Comparison of ENCODE assay signal across 2 cellular contexts in the genomic region with DNA sequence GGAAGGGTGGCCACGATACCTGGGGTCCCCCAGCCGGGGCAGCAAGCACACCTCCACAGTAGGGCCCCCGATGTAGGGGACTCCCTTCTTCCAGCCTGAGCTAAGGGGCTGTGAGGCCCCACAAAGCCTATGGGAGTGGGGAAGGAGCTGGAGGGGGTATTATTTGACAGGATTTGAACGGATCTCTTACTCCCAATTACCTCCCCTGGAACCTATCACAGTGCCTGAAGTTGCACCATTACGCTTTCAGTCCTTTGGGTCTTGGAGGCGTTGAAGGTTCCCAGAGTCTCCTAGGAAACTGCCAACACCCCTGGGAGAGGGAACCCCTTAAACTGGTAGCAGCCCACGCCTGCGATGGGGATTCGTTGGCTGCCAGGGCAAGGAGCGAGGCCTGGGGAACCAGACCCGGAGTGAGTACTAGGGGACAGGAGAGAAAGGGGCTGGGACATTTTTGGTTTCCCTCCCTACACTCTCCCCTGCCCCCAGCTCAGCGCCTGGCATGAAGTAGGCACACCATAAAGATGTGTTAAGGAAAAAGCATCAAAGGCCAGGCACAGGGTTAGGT.
TF ChIP-seq lines count a peak whose summit lies in the region.

No MANE protein-coding gene starts in this region.

TF ChIP-seq in SK-N-SH treated with all-trans-retinoic acid at 6 μM for 48 hours, 23 proteins besides CTCF, POLR2A, EP300 and RAD21 (continued from another document):
- TF ChIP-seq, protein P1, sequence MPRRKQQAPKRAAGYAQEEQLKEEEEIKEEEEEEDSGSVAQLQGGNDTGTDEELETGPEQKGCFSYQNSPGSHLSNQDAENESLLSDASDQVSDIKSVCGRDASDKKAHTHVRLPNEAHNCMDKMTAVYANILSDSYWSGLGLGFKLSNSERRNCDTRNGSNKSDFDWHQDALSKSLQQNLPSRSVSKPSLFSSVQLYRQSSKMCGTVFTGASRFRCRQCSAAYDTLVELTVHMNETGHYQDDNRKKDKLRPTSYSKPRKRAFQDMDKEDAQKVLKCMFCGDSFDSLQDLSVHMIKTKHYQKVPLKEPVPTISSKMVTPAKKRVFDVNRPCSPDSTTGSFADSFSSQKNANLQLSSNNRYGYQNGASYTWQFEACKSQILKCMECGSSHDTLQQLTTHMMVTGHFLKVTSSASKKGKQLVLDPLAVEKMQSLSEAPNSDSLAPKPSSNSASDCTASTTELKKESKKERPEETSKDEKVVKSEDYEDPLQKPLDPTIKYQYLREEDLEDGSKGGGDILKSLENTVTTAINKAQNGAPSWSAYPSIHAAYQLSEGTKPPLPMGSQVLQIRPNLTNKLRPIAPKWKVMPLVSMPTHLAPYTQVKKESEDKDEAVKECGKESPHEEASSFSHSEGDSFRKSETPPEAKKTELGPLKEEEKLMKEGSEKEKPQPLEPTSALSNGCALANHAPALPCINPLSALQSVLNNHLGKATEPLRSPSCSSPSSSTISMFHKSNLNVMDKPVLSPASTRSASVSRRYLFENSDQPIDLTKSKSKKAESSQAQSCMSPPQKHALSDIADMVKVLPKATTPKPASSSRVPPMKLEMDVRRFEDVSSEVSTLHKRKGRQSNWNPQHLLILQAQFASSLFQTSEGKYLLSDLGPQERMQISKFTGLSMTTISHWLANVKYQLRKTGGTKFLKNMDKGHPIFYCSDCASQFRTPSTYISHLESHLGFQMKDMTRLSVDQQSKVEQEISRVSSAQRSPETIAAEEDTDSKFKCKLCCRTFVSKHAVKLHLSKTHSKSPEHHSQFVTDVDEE (CRISPR knock-in tag; IDR thresholded peaks at IDR 0.05) = no peak
TF ChIP-seq in SK-N-SH treated with all-trans-retinoic acid at 6 μM for 48 hours: peak in this region for 1.

TF ChIP-seq in SK-N-SH, 30 proteins besides CTCF, POLR2A, EP300 and RAD21 (continued from another document):
- TF ChIP-seq EZH2phosphoT487 (IDR thresholded peaks at IDR 0.05; ENCODE audit: borderline replicate concordance, low read depth) (no peak), POLR2AphosphoS5 (IDR thresholded peaks at IDR 0.05; ENCODE audit: low read depth, low read length) (no peak), JUND (IDR thresholded peaks at IDR 0.05) (no peak), FOSL2 (IDR thresholded peaks at IDR 0.05; ENCODE audit: borderline replicate concordance, low read depth) (no peak), RCOR1 (IDR thresholded peaks at IDR 0.05; ENCODE audit: low read length) (no peak), FOXJ3 (CRISPR knock-in tag; IDR thresholded peaks at IDR 0.05) (no peak), ELF1 (IDR thresholded peaks at IDR 0.05) (no peak)
- TF ChIP-seq, protein P2, sequence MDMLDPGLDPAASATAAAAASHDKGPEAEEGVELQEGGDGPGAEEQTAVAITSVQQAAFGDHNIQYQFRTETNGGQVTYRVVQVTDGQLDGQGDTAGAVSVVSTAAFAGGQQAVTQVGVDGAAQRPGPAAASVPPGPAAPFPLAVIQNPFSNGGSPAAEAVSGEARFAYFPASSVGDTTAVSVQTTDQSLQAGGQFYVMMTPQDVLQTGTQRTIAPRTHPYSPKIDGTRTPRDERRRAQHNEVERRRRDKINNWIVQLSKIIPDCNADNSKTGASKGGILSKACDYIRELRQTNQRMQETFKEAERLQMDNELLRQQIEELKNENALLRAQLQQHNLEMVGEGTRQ (IDR thresholded peaks at IDR 0.05; ENCODE audit: borderline replicate concordance, low read depth, low read length) = no peak
- TF ChIP-seq, protein P3, sequence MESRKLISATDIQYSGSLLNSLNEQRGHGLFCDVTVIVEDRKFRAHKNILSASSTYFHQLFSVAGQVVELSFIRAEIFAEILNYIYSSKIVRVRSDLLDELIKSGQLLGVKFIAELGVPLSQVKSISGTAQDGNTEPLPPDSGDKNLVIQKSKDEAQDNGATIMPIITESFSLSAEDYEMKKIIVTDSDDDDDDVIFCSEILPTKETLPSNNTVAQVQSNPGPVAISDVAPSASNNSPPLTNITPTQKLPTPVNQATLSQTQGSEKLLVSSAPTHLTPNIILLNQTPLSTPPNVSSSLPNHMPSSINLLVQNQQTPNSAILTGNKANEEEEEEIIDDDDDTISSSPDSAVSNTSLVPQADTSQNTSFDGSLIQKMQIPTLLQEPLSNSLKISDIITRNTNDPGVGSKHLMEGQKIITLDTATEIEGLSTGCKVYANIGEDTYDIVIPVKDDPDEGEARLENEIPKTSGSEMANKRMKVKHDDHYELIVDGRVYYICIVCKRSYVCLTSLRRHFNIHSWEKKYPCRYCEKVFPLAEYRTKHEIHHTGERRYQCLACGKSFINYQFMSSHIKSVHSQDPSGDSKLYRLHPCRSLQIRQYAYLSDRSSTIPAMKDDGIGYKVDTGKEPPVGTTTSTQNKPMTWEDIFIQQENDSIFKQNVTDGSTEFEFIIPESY (IDR thresholded peaks at IDR 0.05; ENCODE audit: borderline replicate concordance, low read depth) = no peak
- TF ChIP-seq, protein P4, sequence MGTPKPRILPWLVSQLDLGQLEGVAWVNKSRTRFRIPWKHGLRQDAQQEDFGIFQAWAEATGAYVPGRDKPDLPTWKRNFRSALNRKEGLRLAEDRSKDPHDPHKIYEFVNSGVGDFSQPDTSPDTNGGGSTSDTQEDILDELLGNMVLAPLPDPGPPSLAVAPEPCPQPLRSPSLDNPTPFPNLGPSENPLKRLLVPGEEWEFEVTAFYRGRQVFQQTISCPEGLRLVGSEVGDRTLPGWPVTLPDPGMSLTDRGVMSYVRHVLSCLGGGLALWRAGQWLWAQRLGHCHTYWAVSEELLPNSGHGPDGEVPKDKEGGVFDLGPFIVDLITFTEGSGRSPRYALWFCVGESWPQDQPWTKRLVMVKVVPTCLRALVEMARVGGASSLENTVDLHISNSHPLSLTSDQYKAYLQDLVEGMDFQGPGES (IDR thresholded peaks at IDR 0.05; ENCODE audit: low read depth, low read length) = no peak
- TF ChIP-seq, protein P5, sequence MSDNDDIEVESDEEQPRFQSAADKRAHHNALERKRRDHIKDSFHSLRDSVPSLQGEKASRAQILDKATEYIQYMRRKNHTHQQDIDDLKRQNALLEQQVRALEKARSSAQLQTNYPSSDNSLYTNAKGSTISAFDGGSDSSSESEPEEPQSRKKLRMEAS (IDR thresholded peaks at IDR 0.05; ENCODE audit: low read depth) = no peak
TF ChIP-seq in SK-N-SH: peak in this region for 0.
